In genomic region chr10:2599571-2599970, GRCh38 we compare ENCODE assay signal across 24 cellular contexts.
DNase-seq lines count a peak whose midpoint lies in the region; ATAC-seq, FAIRE-seq and TF ChIP-seq lines count a peak whose summit lies in the region.
"Had no signal": no experiment of that assay in that cellular context is flagged by ENCODE, and none has a peak within 500 bp of the region (broad histone marks: within the 10 kb centered on the region; RNA-seq: fewer than 3 reads in every experiment).

No MANE protein-coding gene starts in this region.

- no peak overlapping the region for H3K56ac ChIP-seq in H1 (replicated peaks; ENCODE audit: insufficient read length, low read depth, low read length)

- H2BK20ac ChIP-seq in H1 (ENCODE audit: low read length): no peak overlapping the region

- H2AK5ac ChIP-seq in H1 (ENCODE audit: low read depth, low read length): no peak overlapping the region
- peak overlapping the region; percentile 50 for H2AK5ac ChIP-seq in neuronal stem cell (ENCODE audit: low read depth, low read length)

- no peak for TF ChIP-seq RAD21 in H1 (IDR thresholded peaks at IDR 0.05 in 1 of 2, conservative IDR thresholded peaks at IDR 0.05 in 1 of 2; ENCODE audit: low read depth in 2 of 2, low read length in 2 of 2)

- H2BK5ac ChIP-seq in H1 (ENCODE audit: low read depth, low read length): no peak overlapping the region
- H2BK5ac ChIP-seq in neuronal stem cell (ENCODE audit: low read length): no peak overlapping the region

- no peak for TF ChIP-seq EP300 in H1 (IDR thresholded peaks at IDR 0.05; ENCODE audit: borderline replicate concordance in 1 of 2, low read depth in 2 of 2, low read length in 2 of 2)

- H4K5ac ChIP-seq in H1 (ENCODE audit: insufficient read length, low read depth, low read length): no peak overlapping the region

- H3K9me3 Mint-ChIP-seq in stimulated activated effector memory CD8-positive, alpha-beta T cell treated with anti-CD3 and anti-CD28 coated beads, Interleukin-12 subunit alpha, Interleukin-12 subunit beta, amount 100 ng/mL, for 72 hours: no peaks in the 10 kb centered on the region
- H3K9me3 Mint-ChIP-seq: CD4-positive, alpha-beta T cell; CD8-positive, alpha-beta T cell had no signal

- H3K9ac ChIP-seq in H1 (replicated peaks in 1 of 4; ENCODE audit: extremely low read depth in 1 of 4, low read depth in 3 of 4, low read length in 3 of 4): no peak overlapping the region
- H3K9ac ChIP-seq in neuronal stem cell (ENCODE audit: low read depth, low read length, poor library complexity): no peak overlapping the region
- H3K9ac ChIP-seq: BLaER1 had no signal

- H3K4me1 Mint-ChIP-seq in stimulated activated effector memory CD8-positive, alpha-beta T cell treated with anti-CD3 and anti-CD28 coated beads, Interleukin-12 subunit alpha, Interleukin-12 subunit beta, amount 100 ng/mL, for 72 hours: no peaks in the 10 kb centered on the region
- H3K4me1 Mint-ChIP-seq: CD14-positive monocyte had no signal

- H3K4ac ChIP-seq in H1 (replicated peaks; ENCODE audit: insufficient read length, low read depth, low read length) (no peak overlapping the region), neuronal stem cell (ENCODE audit: low read length) (no peak overlapping the region)

- POLR2A ChIA-PET in H1 (lab: Charles Lee; ENCODE audit: partially characterized antibody): no interaction called here

- no peak for DNase-seq in H1 (ENCODE audit: low read depth in 1 of 2, low spot score in 2 of 2)
- no peak for DNase-seq in neuronal stem cell (ENCODE audit: low spot score)
- DNase-seq in stimulated activated effector memory CD8-positive, alpha-beta T cell treated with anti-CD3 and anti-CD28 coated beads, Interleukin-12 subunit alpha, Interleukin-12 subunit beta, amount 100 ng/mL, for 72 hours (ENCODE audit: low spot score in 2 of 2): no peak
- DNase-seq in upper lobe of right lung: no peak
- no peak for DNase-seq in CD1c-positive myeloid dendritic cell (ENCODE audit: extremely low spot score)
- no peak for DNase-seq in 8988T
- DNase-seq: ACHN; BE2C; C1 segment of cervical spinal cord; Caco-2; Calu3; CD4-positive, alpha-beta T cell; CD8-positive, alpha-beta T cell; DMS79 treated with DMSO at 0.1 percent for 48 hours; GF-D8 had no signal

- H3K4me2 ChIP-seq in H1 (ENCODE audit: insufficient read depth in 1 of 2, low read depth in 2 of 2, low read length in 2 of 2) (no peak overlapping the region), neuronal stem cell (ENCODE audit: insufficient read depth, low read length, poor library complexity, severe bottlenecking) (no peak overlapping the region)
- H3K4me2 ChIP-seq: BLaER1 had no signal

- H3K23ac ChIP-seq in H1 (ENCODE audit: insufficient read length) (no peak overlapping the region), neuronal stem cell (ENCODE audit: low read depth, low read length, poor library complexity) (peak overlapping the region; percentile 39)

- H2BK12ac ChIP-seq in H1 (ENCODE audit: low read depth, low read length): no peak overlapping the region
- no peak overlapping the region for H2BK12ac ChIP-seq in neuronal stem cell (ENCODE audit: low read length)

- H2BK15ac ChIP-seq in H1 (ENCODE audit: low read length) (peak overlapping the region; percentile 72; the same call in 1 of the 2 replicates), neuronal stem cell (ENCODE audit: low read length) (peak overlapping the region; percentile 27)

- no peaks in the 10 kb centered on the region for H3K36me3 ChIP-seq in H1 (ENCODE audit: control insufficient read depth in 2 of 4, insufficient read depth in 4 of 4, low read length in 3 of 4)
- no peaks in the 10 kb centered on the region for H3K36me3 ChIP-seq in neuronal stem cell (replicated peaks in 1 of 2; ENCODE audit: control insufficient read depth in 2 of 2, insufficient read depth in 2 of 2, low read length in 2 of 2)
- H3K36me3 ChIP-seq in upper lobe of right lung: no peaks in the 10 kb centered on the region
- H3K36me3 ChIP-seq: BE2C, BLaER1 had no signal

- no peak for TF ChIP-seq POLR2A in H1 (IDR thresholded peaks at IDR 0.05; ENCODE audit: control extremely low read depth in 1 of 2, low read depth in 2 of 2, low read length in 2 of 2)

- no peak overlapping the region for H2AFZ ChIP-seq in H1 (ENCODE audit: low read length)
- no peak overlapping the region for H2AFZ ChIP-seq in neuronal stem cell (ENCODE audit: low read length)

- no peak overlapping the region; the same call in 1 of the 2 replicates for H4K8ac ChIP-seq in H1 (ENCODE audit: extremely low read depth, insufficient read depth, low read length)
- peak overlapping the region; percentile 75 for H4K8ac ChIP-seq in neuronal stem cell (ENCODE audit: low read depth, low read length)

- TF ChIP-seq CTCF in H1 (IDR thresholded peaks at IDR 0.05; ENCODE audit: control extremely low read depth in 1 of 3, insufficient read depth in 1 of 3, low read depth in 1 of 3, low read length in 3 of 3) (no peak), upper lobe of right lung (IDR thresholded peaks at IDR 0.05) (no peak)

- H4K20me1 ChIP-seq in H1 (replicated peaks in 1 of 2; ENCODE audit: control insufficient read depth in 1 of 2, insufficient read depth in 2 of 2, low read length in 2 of 2): no peaks in the 10 kb centered on the region
- H4K20me1 ChIP-seq: BLaER1 had no signal

- H3K27ac Mint-ChIP-seq in stimulated activated effector memory CD8-positive, alpha-beta T cell treated with anti-CD3 and anti-CD28 coated beads, Interleukin-12 subunit alpha, Interleukin-12 subunit beta, amount 100 ng/mL, for 72 hours: no peak overlapping the region
- H3K27ac Mint-ChIP-seq: CD14-positive monocyte; CD4-positive, alpha-beta T cell; CD8-positive, alpha-beta T cell had no signal

- H3K4me3 ChIP-seq in H1 (ENCODE audit: extremely low read depth in 1 of 4, insufficient read depth in 2 of 4, low read depth in 3 of 4, low read length in 4 of 4): no peak overlapping the region
- no peak overlapping the region for H3K4me3 ChIP-seq in neuronal stem cell (ENCODE audit: low read length in 2 of 2)
- no peak overlapping the region for H3K4me3 ChIP-seq in upper lobe of right lung
- H3K4me3 ChIP-seq: BLaER1 had no signal

- no peaks in the 10 kb centered on the region for H3K4me1 ChIP-seq in H1 (replicated peaks in 1 of 4; ENCODE audit: control insufficient read depth in 3 of 4, insufficient read depth in 4 of 4, low read length in 3 of 4)
- H3K4me1 ChIP-seq in neuronal stem cell (ENCODE audit: control insufficient read depth in 2 of 2, insufficient read depth in 1 of 2, low read depth in 1 of 2, low read length in 2 of 2): no peaks in the 10 kb centered on the region
- H3K4me1 ChIP-seq in upper lobe of right lung: no peaks in the 10 kb centered on the region
- H3K4me1 ChIP-seq: BE2C, BLaER1, Caco-2 had no signal

- peaks cover 0 to 3% of the 10 kb centered on the region in 2 experiments; a peak in 1 of 4 replicates for H3K9me3 ChIP-seq in H1 (ENCODE audit: insufficient read depth in 2 of 2, low read depth in 1 of 2, low read length in 1 of 2)
- H3K9me3 ChIP-seq in neuronal stem cell (replicated peaks in 1 of 2; ENCODE audit: control insufficient read depth in 2 of 2, insufficient read depth in 1 of 2, low read depth in 1 of 2, low read length in 2 of 2): peaks cover 0 to 1% of the 10 kb centered on the region in 2 donors
- H3K9me3 ChIP-seq in upper lobe of right lung: no peaks in the 10 kb centered on the region
- H3K9me3 ChIP-seq: BE2C, Caco-2 had no signal

- CTCF ChIA-PET in H1 (lab: Charles Lee; ENCODE audit: partially characterized antibody): interaction anchor here (0.6 kb wide), 1 partner anchor 445 kb away, joined by 3 read pairs; no protein-coding TSS in a partner anchor

- H3K27ac ChIP-seq in H1 (ENCODE audit: low read depth, low read length): no peak overlapping the region
- H3K27ac ChIP-seq in neuronal stem cell (replicated peaks; ENCODE audit: low read length): no peak overlapping the region
- no peak overlapping the region for H3K27ac ChIP-seq in upper lobe of right lung
- H3K27ac ChIP-seq: 22Rv1, BLaER1 had no signal

- no peak for FAIRE-seq in H1 (lab: Jason Lieb, UNC)
- FAIRE-seq: A204.1, D721Med, G401.6, GM12891, GM19239 had no signal

- H2BK120ac ChIP-seq in H1 (replicated peaks; ENCODE audit: low read depth, low read length) (no peak overlapping the region), neuronal stem cell (ENCODE audit: low read depth, low read length) (no peak overlapping the region)

- H3K14ac ChIP-seq in H1 (ENCODE audit: insufficient read length): no peak overlapping the region
- peak overlapping the region; percentile 47 for H3K14ac ChIP-seq in neuronal stem cell (ENCODE audit: low read length)

- H3K18ac ChIP-seq in H1 (ENCODE audit: extremely low read depth, low read length) (no peak overlapping the region), neuronal stem cell (ENCODE audit: low read length) (peak overlapping the region; percentile 70)

- WGBS in H1 (ENCODE audit: extremely low coverage in 1 of 2, insufficient coverage in 1 of 2, insufficient read length in 1 of 2, insufficient replicate concordance in 2 of 2, low coverage in 1 of 2, low lambda C conversion rate in 2 of 2, missing lambda C conversion rate in 1 of 2), 2 experiments: 97% methylated on average over 5 of the region's 9 CpGs; no CpG with 5 or more reads in 1 of the 2 experiments
- WGBS in neuronal stem cell (ENCODE audit: extremely low coverage in 2 of 2, insufficient read length in 2 of 2, insufficient replicate concordance in 1 of 2), 2 donors: no CpG with 5 or more reads among the region's 9 CpGs

- H4K91ac ChIP-seq in H1 (replicated peaks; ENCODE audit: insufficient read length, low read length) (peak overlapping the region; percentile 7), neuronal stem cell (ENCODE audit: low read depth, low read length, poor library complexity) (peak overlapping the region; percentile 32)

- H3K79me1 ChIP-seq in H1 (ENCODE audit: low read depth, low read length): no peaks in the 10 kb centered on the region
- H3K79me1 ChIP-seq in neuronal stem cell (ENCODE audit: low read depth, low read length): no peaks in the 10 kb centered on the region

- intact Hi-C loops in upper lobe of right lung (cut with DNase I): no loop called here

- ATAC-seq in stimulated activated effector memory CD8-positive, alpha-beta T cell treated with anti-CD3 and anti-CD28 coated beads, Interleukin-12 subunit alpha, Interleukin-12 subunit beta, amount 100 ng/mL, for 72 hours: peak; percentile 28
- peak; percentile 35 for ATAC-seq in upper lobe of right lung
- ATAC-seq in HG03521 (IDR thresholded peaks at IDR 0.05; ENCODE audit: unreplicated experiment): no peak
- ATAC-seq: CD8-positive, alpha-beta T cell had no signal

- no peaks in the 10 kb centered on the region for H3K36me3 Mint-ChIP-seq in stimulated activated effector memory CD8-positive, alpha-beta T cell treated with anti-CD3 and anti-CD28 coated beads, Interleukin-12 subunit alpha, Interleukin-12 subunit beta, amount 100 ng/mL, for 72 hours
- H3K36me3 Mint-ChIP-seq: CD14-positive monocyte; CD8-positive, alpha-beta T cell had no signal

- H3K27me3 ChIP-seq in H1 (replicated peaks in 1 of 4; ENCODE audit: control insufficient read depth in 3 of 4, extremely low read depth in 1 of 4, insufficient read depth in 3 of 4, low read length in 3 of 4): no peaks in the 10 kb centered on the region
- H3K27me3 ChIP-seq in neuronal stem cell (ENCODE audit: control insufficient read depth in 3 of 3, insufficient read depth in 3 of 3, low read depth in 1 of 3, low read length in 3 of 3): no peaks in the 10 kb centered on the region
- no peaks in the 10 kb centered on the region for H3K27me3 ChIP-seq in upper lobe of right lung
- H3K27me3 ChIP-seq: BE2C, BLaER1 had no signal

- H3K4me3 Mint-ChIP-seq in stimulated activated effector memory CD8-positive, alpha-beta T cell treated with anti-CD3 and anti-CD28 coated beads, Interleukin-12 subunit alpha, Interleukin-12 subunit beta, amount 100 ng/mL, for 72 hours: no peak overlapping the region
- H3K4me3 Mint-ChIP-seq: CD14-positive monocyte; CD4-positive, alpha-beta T cell; CD8-positive, alpha-beta T cell had no signal

- no peaks in the 10 kb centered on the region; the same call in 1 of the 2 replicates for H3K23me2 ChIP-seq in H1 (ENCODE audit: low read depth, low read length)

- H3K79me2 ChIP-seq in H1 (ENCODE audit: control insufficient read depth in 1 of 2, insufficient read depth in 2 of 2, low read length in 2 of 2): no peaks in the 10 kb centered on the region
